In the genomic region with DNA sequence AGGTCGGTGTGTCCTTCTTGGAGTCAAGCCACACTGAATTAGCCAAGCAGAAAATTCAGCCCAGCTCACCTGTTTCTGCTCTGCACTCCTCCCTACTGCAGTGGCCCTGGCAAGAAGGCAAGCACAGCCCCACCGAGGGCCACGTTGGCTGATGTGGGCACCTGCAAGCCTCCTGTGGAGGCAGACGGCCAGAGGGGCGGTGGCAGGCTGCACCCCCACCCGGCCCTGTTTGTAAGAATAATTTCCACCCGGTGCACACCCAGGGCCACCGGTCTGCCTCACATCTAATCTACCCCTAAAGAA, we compare ENCODE assay signal across 22 cellular contexts. TPM values are rescaled to one million over a fixed set of nuclear protein-coding genes. Genes with fewer than 3 reads are reported as not detected.
"Had no signal": no experiment of that assay in that cellular context is flagged by ENCODE, and none has a peak within 500 bp of the region (broad histone marks: within the 10 kb centered on the region; RNA-seq: fewer than 3 reads in every experiment).

No MANE protein-coding gene starts in this region.

- H3K27ac ChIP-seq: adrenal gland had no signal

- H3K27me3 ChIP-seq: adrenal gland, MG63 had no signal

- H3K4me1 ChIP-seq: adrenal gland had no signal

- H3K9me3 Mint-ChIP-seq: activated CD4-positive, alpha-beta memory T cell treated with anti-CD3 and anti-CD28 coated beads for 36 hours; activated CD4-positive, alpha-beta T cell treated with anti-CD3 and anti-CD28 coated beads, Interleukin-2, amount 10 ng/mL, durations not matched to agents 7 days and 5 days; activated T-helper 17 cell treated with anti-CD3 and anti-CD28 coated beads, Interleukin-2, amount 50 U/mL, for 72 hours; T-helper 1 cell treated with Interleukin-12 subunit alpha and Interleukin-12 subunit beta and Interleukin-4 antibody, amounts not matched to agents 30 μg/mL and 1 μg/mL, for 36 hours had no signal

- H3K4me3 ChIP-seq: adrenal gland, MG63 had no signal

- ATAC-seq: activated T-helper 17 cell treated with anti-CD3 and anti-CD28 coated beads, Interleukin-2, amount 50 U/mL, for 72 hours; PC-3 had no signal

- H3K27ac Mint-ChIP-seq: activated CD4-positive, alpha-beta memory T cell treated with anti-CD3 and anti-CD28 coated beads for 36 hours; activated CD4-positive, alpha-beta T cell treated with anti-CD3 and anti-CD28 coated beads, Interleukin-2, amount 10 ng/mL, durations not matched to agents 7 days and 5 days; activated naive CD4-positive, alpha-beta T cell treated with anti-CD3 and anti-CD28 coated beads for 36 hours; activated naive CD8-positive, alpha-beta T cell; activated T-helper 17 cell treated with anti-CD3 and anti-CD28 coated beads, Interleukin-2, amount 50 U/mL, for 72 hours; T-helper 1 cell treated with Interleukin-12 subunit alpha and Interleukin-12 subunit beta and Interleukin-4 antibody, amounts not matched to agents 30 μg/mL and 1 μg/mL, for 36 hours had no signal

- H3K36me3 Mint-ChIP-seq: activated CD4-positive, alpha-beta memory T cell treated with anti-CD3 and anti-CD28 coated beads for 36 hours; activated naive CD8-positive, alpha-beta T cell had no signal

- H3K9me3 ChIP-seq: adrenal gland, MG63 had no signal

- DNase-seq: activated CD4-positive, alpha-beta memory T cell treated with anti-CD3 and anti-CD28 coated beads for 36 hours; activated CD4-positive, alpha-beta T cell treated with anti-CD3 and anti-CD28 coated beads, Interleukin-2, amount 10 ng/mL, durations not matched to agents 7 days and 5 days; activated CD4-positive, CD25-positive, alpha-beta regulatory T cell; activated CD8-positive, alpha-beta memory T cell treated with anti-CD3 and anti-CD28 coated beads for 24 hours; activated gamma-delta T cell; activated naive CD4-positive, alpha-beta T cell treated with anti-CD3 and anti-CD28 coated beads for 36 hours; activated T-cell treated with anti-CD3 and anti-CD28 coated beads for 4 hours; activated T-cell treated with anti-CD3 and anti-CD28 coated beads, Interleukin-2, amount 50 U/mL, for 48 hours; adrenal gland; anterior cingulate cortex; MG63; MV-4-11; NCI-H1417 treated with DMSO at 0.1 percent for 48 hours; NCI-H1930; NCI-H345; NCI-H510A; NCI-H526 treated with DMSO at 0.1 percent for 48 hours; PC-3; SHP77 treated with DMSO at 0.1 percent for 48 hours had no signal

- H3K4me1 Mint-ChIP-seq: activated CD4-positive, alpha-beta T cell treated with anti-CD3 and anti-CD28 coated beads, Interleukin-2, amount 10 ng/mL, durations not matched to agents 7 days and 5 days; activated T-helper 17 cell treated with anti-CD3 and anti-CD28 coated beads, Interleukin-2, amount 50 U/mL, for 72 hours had no signal

- H3K36me3 ChIP-seq: adrenal gland, MG63 had no signal

- H3K4me3 Mint-ChIP-seq: activated CD4-positive, alpha-beta memory T cell treated with anti-CD3 and anti-CD28 coated beads for 36 hours; activated CD4-positive, alpha-beta T cell treated with anti-CD3 and anti-CD28 coated beads, Interleukin-2, amount 10 ng/mL, durations not matched to agents 7 days and 5 days; activated naive CD4-positive, alpha-beta T cell treated with anti-CD3 and anti-CD28 coated beads for 36 hours; activated naive CD8-positive, alpha-beta T cell; activated T-helper 17 cell treated with anti-CD3 and anti-CD28 coated beads, Interleukin-2, amount 50 U/mL, for 72 hours; T-helper 1 cell treated with Interleukin-12 subunit alpha and Interleukin-12 subunit beta and Interleukin-4 antibody, amounts not matched to agents 30 μg/mL and 1 μg/mL, for 36 hours had no signal

RNA-seq across cellular contexts. Expression of gene PPP2R2C, which starts 18.8 kb away (rescaled TPM):
- total RNA-seq: activated CD4-positive, alpha-beta memory T cell treated with anti-CD3 and anti-CD28 coated beads for 36 hours; activated CD4-positive, alpha-beta T cell treated with anti-CD3 and anti-CD28 coated beads, Interleukin-2, amount 10 ng/mL, durations not matched to agents 7 days and 5 days; activated naive CD4-positive, alpha-beta T cell treated with anti-CD3 and anti-CD28 coated beads for 36 hours; activated T-helper 17 cell treated with anti-CD3 and anti-CD28 coated beads, Interleukin-2, amount 50 U/mL, for 72 hours had no signal
